9 cellular contexts compared by ENCODE assay signal in genomic region chr15:81752149-81752942, GRCh38.
DNase-seq lines count a peak whose midpoint lies in the region; ATAC-seq, FAIRE-seq and TF ChIP-seq lines count a peak whose summit lies in the region.
"Had no signal": no experiment of that assay in that cellular context is flagged by ENCODE, and none has a peak within 500 bp of the region (broad histone marks: within the 10 kb centered on the region; RNA-seq: fewer than 3 reads in every experiment).

No MANE protein-coding gene starts in this region.

- WGBS in small intestine, 3 donors, result 30 to 37% (median 35%) methylated on average over 5 of the region's 5 CpGs

- CTCF ChIA-PET in CD4-positive, alpha-beta T cell (lab: Charles Lee), result no interaction called here

- H3K27ac Mint-ChIP-seq in CD4-positive, alpha-beta T cell, result no peak overlapping the region
- no peak overlapping the region for H3K27ac Mint-ChIP-seq in natural killer cell treated with Interleukin-12 subunit alpha and Interleukin-12 subunit beta and Interleukin-15 and Interleukin-18, amount 100 ng/mL, for 72 hours

- H3K9me3 Mint-ChIP-seq in CD4-positive, alpha-beta T cell, result no peaks in the 10 kb centered on the region
- H3K9me3 Mint-ChIP-seq in natural killer cell treated with Interleukin-12 subunit alpha and Interleukin-12 subunit beta and Interleukin-15 and Interleukin-18, amount 100 ng/mL, for 72 hours, result no peaks in the 10 kb centered on the region

- H3K4me1 Mint-ChIP-seq in CD4-positive, alpha-beta T cell (ENCODE audit: low read depth), result no peaks in the 10 kb centered on the region
- H3K4me1 Mint-ChIP-seq in natural killer cell treated with Interleukin-12 subunit alpha and Interleukin-12 subunit beta and Interleukin-15 and Interleukin-18, amount 100 ng/mL, for 72 hours (ENCODE audit: low read depth in 2 of 2), result no peaks in the 10 kb centered on the region

- no peaks in the 10 kb centered on the region for H3K4me1 ChIP-seq in small intestine (ENCODE audit: control insufficient read depth in 2 of 2, insufficient read depth in 1 of 2, low read depth in 1 of 2, low read length in 1 of 2)

- H3K36me3 ChIP-seq in MG63 (no peaks in the 10 kb centered on the region), small intestine (ENCODE audit: control insufficient read depth in 2 of 2, insufficient read depth in 2 of 2, low read length in 2 of 2) (no peaks in the 10 kb centered on the region)

- no peak overlapping the region for H3K4me3 Mint-ChIP-seq in CD4-positive, alpha-beta T cell
- H3K4me3 Mint-ChIP-seq in natural killer cell treated with Interleukin-12 subunit alpha and Interleukin-12 subunit beta and Interleukin-15 and Interleukin-18, amount 100 ng/mL, for 72 hours, result no peak overlapping the region

- no peak overlapping the region for H3K4me3 ChIP-seq in MG63
- no peak overlapping the region for H3K4me3 ChIP-seq in small intestine (ENCODE audit: low read depth in 1 of 2, low read length in 2 of 2)

- intact Hi-C loops in head of caudate nucleus (cut with DNase I), result no loop called here
- intact Hi-C loops in CD4-positive, alpha-beta T cell (cut with DNase I, micrococcal nuclease), result no loop called here

- TF ChIP-seq CTCF in CD4-positive, alpha-beta T cell (IDR thresholded peaks at IDR 0.05), result no peak

- peak; percentile 89 for DNase-seq in MG63
- DNase-seq in SK-MEL-5 (ENCODE audit: low read depth, low spot score), result peak; percentile 61
- DNase-seq in head of caudate nucleus, result peak; percentile 19 to 79 (median 59)
- DNase-seq in small intestine, result peak; percentile 28
- DNase-seq in CD4-positive, alpha-beta T cell, result no peak
- DNase-seq in islet precursor cell, result no peak
- DNase-seq in natural killer cell treated with Interleukin-12 subunit alpha and Interleukin-12 subunit beta and Interleukin-15 and Interleukin-18, amount 100 ng/mL, for 72 hours (ENCODE audit: low spot score), result no peak

- H3K9me3 ChIP-seq in MG63 (no peaks in the 10 kb centered on the region), small intestine (ENCODE audit: control insufficient read depth, low read depth) (no peaks in the 10 kb centered on the region)
- no peaks in the 10 kb centered on the region for H3K9me3 ChIP-seq in CD4-positive, alpha-beta T cell (ENCODE audit: control insufficient read depth, low read length)

- peaks cover 3% of the 10 kb centered on the region for H3K27me3 Mint-ChIP-seq in CD4-positive, alpha-beta T cell
- peaks cover 8% of the 10 kb centered on the region in 2 donors for H3K27me3 Mint-ChIP-seq in natural killer cell treated with Interleukin-12 subunit alpha and Interleukin-12 subunit beta and Interleukin-15 and Interleukin-18, amount 100 ng/mL, for 72 hours

- ATAC-seq in CD4-positive, alpha-beta T cell (ENCODE audit: poor library complexity), result no peak
- ATAC-seq in HG03139 (IDR thresholded peaks at IDR 0.05; ENCODE audit: unreplicated experiment), result no peak
- no peak for ATAC-seq in natural killer cell treated with Interleukin-12 subunit alpha and Interleukin-12 subunit beta and Interleukin-15 and Interleukin-18, amount 100 ng/mL, for 72 hours

- in situ Hi-C loops in SK-MEL-5 (cut with HindIII; ENCODE audit: low pct_unique_long_range_greater_than_20kb, low sequenced_read_pairs), result no loop called here

- POLR2A ChIA-PET in CD4-positive, alpha-beta T cell (lab: Charles Lee), result no interaction called here

- H3K36me3 Mint-ChIP-seq in CD4-positive, alpha-beta T cell (ENCODE audit: low read depth), result no peaks in the 10 kb centered on the region
- no peaks in the 10 kb centered on the region for H3K36me3 Mint-ChIP-seq in natural killer cell treated with Interleukin-12 subunit alpha and Interleukin-12 subunit beta and Interleukin-15 and Interleukin-18, amount 100 ng/mL, for 72 hours

- H3K27me3 ChIP-seq in MG63 (no peaks in the 10 kb centered on the region), small intestine (ENCODE audit: control insufficient read depth in 2 of 2, insufficient read depth in 2 of 2, low read length in 2 of 2) (no peaks in the 10 kb centered on the region)
- H3K27me3 ChIP-seq in CD4-positive, alpha-beta T cell (ENCODE audit: control insufficient read depth, insufficient read depth, low read length), result no peaks in the 10 kb centered on the region

- H3K27ac ChIP-seq in small intestine (ENCODE audit: low read depth in 1 of 2, low read length in 1 of 2), result no peak overlapping the region
- no peak overlapping the region for H3K27ac ChIP-seq in CD4-positive, alpha-beta T cell (ENCODE audit: low read depth, low read length)

- FAIRE-seq in small intestine (lab: Jason Lieb, UNC), result no peak
- FAIRE-seq: astrocyte had no signal

Comparison
In these comparisons a context has a peak if more than half of its experiments do, and no peak if none do; other contexts are left out.
1. DNase-seq: peak in MG63 (single experiment), SK-MEL-5 (single experiment), head of caudate nucleus (42 of 42) and small intestine (single experiment); none in CD4-positive, alpha-beta T cell (0 of 10), islet precursor cell (single experiment) and natural killer cell treated with Interleukin-12 subunit alpha and Interleukin-12 subunit beta and Interleukin-15 and Interleukin-18, amount 100 ng/mL, for 72 hours (single experiment).